17 cellular contexts compared by ENCODE assay signal in the genomic region with DNA sequence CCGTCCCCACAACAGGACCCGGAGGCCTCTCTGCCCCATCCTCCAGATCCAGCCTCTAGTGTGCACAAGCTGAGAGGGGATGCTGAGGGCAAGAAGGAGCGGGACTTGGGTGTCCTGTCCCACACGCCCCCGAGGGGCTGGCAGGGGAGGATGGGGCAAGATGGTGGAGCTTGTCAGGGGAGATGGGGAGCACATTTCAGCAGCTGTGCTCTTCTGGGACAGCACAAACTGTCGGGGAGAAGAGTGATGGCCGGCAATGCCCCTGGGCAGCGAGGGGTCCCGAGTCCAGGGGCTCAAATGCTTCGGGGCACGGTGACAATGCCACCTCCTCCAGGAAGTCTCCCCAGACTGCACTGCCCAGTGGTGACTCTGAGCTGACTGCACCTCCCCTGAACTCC.
"Had no signal": no experiment of that assay in that cellular context is flagged by ENCODE, and none has a peak within 500 bp of the region (broad histone marks: within the 10 kb centered on the region; RNA-seq: fewer than 3 reads in every experiment).

No MANE protein-coding gene starts in this region.

- H3K27ac Mint-ChIP-seq: endodermal cell; stimulated activated effector memory CD8-positive, alpha-beta T cell treated with anti-CD3 and anti-CD28 coated beads, Interleukin-12 subunit alpha, Interleukin-12 subunit beta, amount 100 ng/mL, for 72 hours; stimulated activated naive CD8-positive, alpha-beta T cell treated with anti-CD3 and anti-CD28 coated beads, Interleukin-15, Interleukin-2, amounts not matched to agents 100 ng/mL and 50 ng/mL, for 24 hours had no signal

- H3K36me3 ChIP-seq: heart left ventricle, left lung, right lobe of liver, tibial artery, upper lobe of left lung, vagina had no signal

- H3K4me3 ChIP-seq: mucosa of descending colon, right lobe of liver had no signal

- H3K9me3 ChIP-seq: heart left ventricle, left lung, mucosa of descending colon, right lobe of liver, tibial artery, upper lobe of left lung, vagina had no signal

- H3K4me1 Mint-ChIP-seq: endodermal cell had no signal

- H3K9me3 Mint-ChIP-seq: endodermal cell; naive thymus-derived CD8-positive, alpha-beta T cell; stimulated activated effector memory CD8-positive, alpha-beta T cell treated with anti-CD3 and anti-CD28 coated beads, Interleukin-12 subunit alpha, Interleukin-12 subunit beta, amount 100 ng/mL, for 72 hours; stimulated activated naive CD8-positive, alpha-beta T cell treated with anti-CD3 and anti-CD28 coated beads, Interleukin-15, Interleukin-2, amounts not matched to agents 100 ng/mL and 50 ng/mL, for 24 hours had no signal

- H3K4me1 ChIP-seq: foreskin keratinocyte, right lobe of liver had no signal

- FAIRE-seq: endothelial cell of umbilical vein, islet of Langerhans had no signal

- H3K27ac ChIP-seq: foreskin keratinocyte, right lobe of liver, tibial artery, vagina had no signal

- H3K36me3 Mint-ChIP-seq: naive thymus-derived CD8-positive, alpha-beta T cell; stimulated activated effector memory CD8-positive, alpha-beta T cell treated with anti-CD3 and anti-CD28 coated beads, Interleukin-12 subunit alpha, Interleukin-12 subunit beta, amount 100 ng/mL, for 72 hours had no signal

- H3K4me3 Mint-ChIP-seq: endodermal cell; stimulated activated effector memory CD8-positive, alpha-beta T cell treated with anti-CD3 and anti-CD28 coated beads, Interleukin-12 subunit alpha, Interleukin-12 subunit beta, amount 100 ng/mL, for 72 hours; stimulated activated naive CD8-positive, alpha-beta T cell treated with anti-CD3 and anti-CD28 coated beads, Interleukin-15, Interleukin-2, amounts not matched to agents 100 ng/mL and 50 ng/mL, for 24 hours had no signal

- DNase-seq: effector CD4-positive, alpha-beta T cell; erythroblast; foreskin keratinocyte; mammary epithelial cell; tibial artery had no signal

- H3K27me3 ChIP-seq: right lobe of liver, upper lobe of left lung, vagina had no signal
